In genomic region chr17:63927464-63928171, GRCh38 we compare ENCODE assay signal across 15 cellular contexts. TPM values are rescaled to one million over a fixed set of nuclear protein-coding genes. Genes with fewer than 3 reads are reported as not detected.
A peak's percentile ranks its signal among the peaks of the same experiment; 100 is the strongest.
DNase-seq lines count a peak whose midpoint lies in the region; ATAC-seq, FAIRE-seq and TF ChIP-seq lines count a peak whose summit lies in the region.
"Had no signal": no experiment of that assay in that cellular context is flagged by ENCODE, and none has a peak within 500 bp of the region (broad histone marks: within the 10 kb centered on the region; RNA-seq: fewer than 3 reads in every experiment).

No MANE protein-coding gene starts in this region.

- DNase-seq in HepG2 (ENCODE audit: low spot score) = no peak
- DNase-seq in right lobe of liver = no peak
- peak; percentile 38 to 56 for DNase-seq in SJCRH30
- no peak for DNase-seq in NCI-H187 (lab: John Stamatoyannopoulos, UW)
- DNase-seq in mesenteric fat pad (ENCODE audit: low spot score) = no peak
- DNase-seq in omental fat pad (ENCODE audit: low spot score) = no peak
- DNase-seq: ACHN, activated gamma-delta T cell treated with Interleukin-2 at 50 U/mL for 16 hours, natural killer cell, NCI-H2171 treated with DMSO at 0.1 percent for 48 hours had no signal

- TF ChIP-seq EP300 in HepG2 (IDR thresholded peaks at IDR 0.05; ENCODE audit: low read depth in 2 of 2, low read length in 2 of 2) (no peak), HepG2 (CRISPR knock-in tag; IDR thresholded peaks at IDR 0.05; ENCODE audit: borderline replicate concordance) (no peak)

- TF ChIP-seq POLR2A in HepG2 (IDR thresholded peaks at IDR 0.05; ENCODE audit: insufficient read depth in 1 of 2, low read depth in 2 of 2, low read length in 2 of 2) = no peak
- no peak for TF ChIP-seq POLR2A in right lobe of liver (IDR thresholded peaks at IDR 0.05)

- no peak for FAIRE-seq in HepG2 (lab: Jason Lieb, UNC)

- ATAC-seq in HepG2 (no peak), right lobe of liver (no peak), omental fat pad (ENCODE audit: low FRiP score) (no peak)
- ATAC-seq: natural killer cell had no signal

- H3K27ac ChIP-seq in HepG2 (ENCODE audit: extremely low read length, insufficient read depth, low read length) = no peak overlapping the region
- no peak overlapping the region for H3K27ac ChIP-seq in right lobe of liver
- no peak overlapping the region for H3K27ac ChIP-seq in SJCRH30
- H3K27ac ChIP-seq: thoracic aorta had no signal

- no peak overlapping the region for H3K4me2 ChIP-seq in HepG2 (ENCODE audit: low read depth, low read length)

- no peak for TF ChIP-seq CTCF in HepG2 (CRISPR knock-in tag; IDR thresholded peaks at IDR 0.05)
- no peak for TF ChIP-seq CTCF in right lobe of liver (IDR thresholded peaks at IDR 0.05)
- TF ChIP-seq CTCF in omental fat pad (IDR thresholded peaks at IDR 0.05) = no peak

- H3K4me1 ChIP-seq in HepG2 (ENCODE audit: insufficient read depth, low read length) = peaks cover 21% of the 10 kb centered on the region
- H3K4me1 ChIP-seq in right lobe of liver = no peaks in the 10 kb centered on the region
- H3K4me1 ChIP-seq in SJCRH30 = peaks cover 8% of the 10 kb centered on the region

- H3K36me3 ChIP-seq in HepG2 (replicated peaks in 1 of 2; ENCODE audit: control insufficient read depth in 1 of 2, insufficient read depth in 2 of 2, low read length in 2 of 2) (no peaks in the 10 kb centered on the region), right lobe of liver (no peaks in the 10 kb centered on the region), SJCRH30 (no peaks in the 10 kb centered on the region)
- H3K36me3 ChIP-seq: thoracic aorta had no signal

- H2AFZ ChIP-seq in HepG2 (ENCODE audit: low read length) = no peak overlapping the region

- no TSS peak for BruUV-seq in HepG2 (replicated peaks; lab: Mats Ljungman, UMichigan)

- WGBS in HepG2 (ENCODE audit: low lambda C conversion rate) = 0% methylated on average over 7 of the region's 8 CpGs
- WGBS in right lobe of liver (ENCODE audit: insufficient coverage, low coverage, low lambda C conversion rate, missing lambda C conversion rate) = 0% methylated on average over 1 of the region's 8 CpGs

- H3K9me3 ChIP-seq in HepG2 (ENCODE audit: low read length) (no peaks in the 10 kb centered on the region), right lobe of liver (no peaks in the 10 kb centered on the region), SJCRH30 (replicated peaks) (no peaks in the 10 kb centered on the region)
- H3K9me3 ChIP-seq: thoracic aorta had no signal

- CTCF ChIA-PET in HepG2 (lab: Yijun Ruan, JAX; ENCODE audit: low intra/inter-chr PET ratio, low total read pairs) = no interaction called here

- H3K9ac ChIP-seq in HepG2 (ENCODE audit: insufficient read depth, low read depth, low read length) = no peak overlapping the region

- no peaks in the 10 kb centered on the region; the same call in 1 of the 2 replicates for H4K20me1 ChIP-seq in HepG2 (ENCODE audit: insufficient read depth, low read length)

- no peaks in the 10 kb centered on the region for H3K79me2 ChIP-seq in HepG2 (ENCODE audit: insufficient read depth, low read length)

- POLR2A ChIA-PET in HepG2 (lab: Yijun Ruan, JAX) = no interaction called here

- H3K27me3 ChIP-seq in HepG2 (ENCODE audit: control insufficient read depth in 1 of 2, insufficient read depth in 2 of 2, low read length in 2 of 2) (peaks cover 18 to 64% of the 10 kb centered on the region in 2 experiments), right lobe of liver (no peaks in the 10 kb centered on the region), SJCRH30 (no peaks in the 10 kb centered on the region)

- in situ Hi-C loops in HepG2 (cut with HindIII; ENCODE audit: extremely low pct_ligation_motif_present, low pct_unique_long_range_greater_than_20kb) = loop anchor here (10.0 kb wide), 1 partner anchor 207 kb away; the partner anchor contains the start of gene ERN1

- H3K4me3 ChIP-seq in HepG2 (replicated peaks in 1 of 3; ENCODE audit: insufficient read depth in 1 of 3, low read depth in 2 of 3, low read length in 3 of 3) = no peak overlapping the region
- no peak overlapping the region for H3K4me3 ChIP-seq in right lobe of liver
- no peak overlapping the region for H3K4me3 ChIP-seq in SJCRH30
- H3K4me3 ChIP-seq: thoracic aorta had no signal

- intact Hi-C loops in HepG2 (cut with micrococcal nuclease; ENCODE audit: unreplicated experiment) = no loop called here
- intact Hi-C loops in right lobe of liver (cut with DNase I) = no loop called here

- TF ChIP-seq RAD21 in HepG2 (CRISPR knock-in tag; IDR thresholded peaks at IDR 0.05) = no peak

RNA-seq across cellular contexts. Expression of gene CD79B, which starts 4.5 kb away (rescaled TPM):
- total RNA-seq in HepG2 (2016; rRNA removed; fragmentation: Illumina TruSeq; extraction: Trizol) (not detected in 2 replicates), right lobe of liver (1 to 10 TPM in 2 of 6 experiments, under 1 TPM in 4; 0.62 to 2.2 (median 0.92) TPM), mesenteric fat pad (4.3 TPM), omental fat pad (10 to 100 TPM in 1 of 4 donors, 1 to 10 TPM in 3; 4.0 to 15.8 (median 6.0) TPM)
- total RNA-seq in HepG2 (2016; cell fraction: cytosol; rRNA removed; fragmentation: Illumina TruSeq; extraction: Trizol; ENCODE audit: low read depth) = not detected in 2 replicates
- total RNA-seq in HepG2 (2016; cell fraction: insoluble cytoplasmic fraction; rRNA removed; fragmentation: Illumina TruSeq; extraction: Trizol) = 0.54 TPM in 1 of 2 replicates, not detected in the other
- total RNA-seq in HepG2 (2016; cell fraction: membrane; rRNA removed; fragmentation: Illumina TruSeq; extraction: Trizol) = not detected in 2 replicates
- not detected in 2 replicates for total RNA-seq in HepG2 (2016; cell fraction: nucleus; rRNA removed; fragmentation: Illumina TruSeq; extraction: Trizol)
- polyA plus RNA-seq in HepG2 (2011; rRNA removed) = 0.21 TPM in 1 of 2 replicates, not detected in the other
- polyA plus RNA-seq in HepG2 (2011; cell fraction: cytosol; rRNA removed) = 0.19 and 0.55 TPM in 2 replicates
- not detected in 2 replicates for polyA plus RNA-seq in HepG2 (2011; cell fraction: nucleus; rRNA removed)
- polyA plus RNA-seq in HepG2 (2012) = 0.20 TPM in 1 of 2 replicates, not detected in the other
- polyA plus RNA-seq in HepG2 (2016; cell fraction: cytosol; fragmentation: Illumina TruSeq; extraction: Trizol; ENCODE audit: low read depth) = not detected in 2 replicates
- polyA plus RNA-seq in HepG2 (2016; cell fraction: insoluble cytoplasmic fraction; fragmentation: Illumina TruSeq; extraction: Trizol; ENCODE audit: low read depth) = not detected in 2 replicates
- not detected in 2 replicates for polyA plus RNA-seq in HepG2 (2016; cell fraction: membrane; fragmentation: Illumina TruSeq; extraction: Trizol; ENCODE audit: low read depth)
- not detected in 2 replicates for polyA plus RNA-seq in HepG2 (2016; cell fraction: nucleus; fragmentation: Illumina TruSeq; extraction: Trizol; ENCODE audit: insufficient read depth, low read depth)
- polyA minus RNA-seq in HepG2 (2011; rRNA and poly(A)+ RNA removed; ENCODE audit: low replicate concordance) = not detected in 2 replicates
- not detected in 2 replicates for polyA minus RNA-seq in HepG2 (2011; cell fraction: cytosol; rRNA and poly(A)+ RNA removed)
- not detected in 2 replicates for polyA minus RNA-seq in HepG2 (2011; cell fraction: nucleus; rRNA and poly(A)+ RNA removed)
- 0.48 and 1.2 TPM in 2 replicates for total RNA-seq in SJCRH30 (2014; rRNA removed; shearing (Covaris generic))

RNA-seq across cellular contexts. Expression of gene GH1, which starts 9.0 kb away (rescaled TPM):
- total RNA-seq in HepG2 (2016; rRNA removed; fragmentation: Illumina TruSeq; extraction: Trizol) = not detected in 2 replicates
- total RNA-seq in HepG2 (2016; cell fraction: cytosol; rRNA removed; fragmentation: Illumina TruSeq; extraction: Trizol; ENCODE audit: low read depth) = not detected in 2 replicates
- total RNA-seq in HepG2 (2016; cell fraction: insoluble cytoplasmic fraction; rRNA removed; fragmentation: Illumina TruSeq; extraction: Trizol) = not detected in 2 replicates
- not detected in 2 replicates for total RNA-seq in HepG2 (2016; cell fraction: membrane; rRNA removed; fragmentation: Illumina TruSeq; extraction: Trizol)
- total RNA-seq in HepG2 (2016; cell fraction: nucleus; rRNA removed; fragmentation: Illumina TruSeq; extraction: Trizol) = not detected in 2 replicates
- not detected in 2 replicates for polyA plus RNA-seq in HepG2 (2011; rRNA removed)
- polyA plus RNA-seq in HepG2 (2011; cell fraction: cytosol; rRNA removed) = not detected in 2 replicates
- polyA plus RNA-seq in HepG2 (2011; cell fraction: nucleus; rRNA removed) = not detected in 2 replicates
- polyA plus RNA-seq in HepG2 (2012) = not detected in 2 replicates
- not detected in 2 replicates for polyA plus RNA-seq in HepG2 (2016; cell fraction: cytosol; fragmentation: Illumina TruSeq; extraction: Trizol; ENCODE audit: low read depth)
- polyA plus RNA-seq in HepG2 (2016; cell fraction: insoluble cytoplasmic fraction; fragmentation: Illumina TruSeq; extraction: Trizol; ENCODE audit: low read depth) = not detected in 2 replicates
- polyA plus RNA-seq in HepG2 (2016; cell fraction: membrane; fragmentation: Illumina TruSeq; extraction: Trizol; ENCODE audit: low read depth) = not detected in 2 replicates
- polyA plus RNA-seq in HepG2 (2016; cell fraction: nucleus; fragmentation: Illumina TruSeq; extraction: Trizol; ENCODE audit: insufficient read depth, low read depth) = not detected in 2 replicates
- not detected in 2 replicates for polyA minus RNA-seq in HepG2 (2011; rRNA and poly(A)+ RNA removed; ENCODE audit: low replicate concordance)
- not detected in 2 replicates for polyA minus RNA-seq in HepG2 (2011; cell fraction: cytosol; rRNA and poly(A)+ RNA removed)
- not detected in 2 replicates for polyA minus RNA-seq in HepG2 (2011; cell fraction: nucleus; rRNA and poly(A)+ RNA removed)
- total RNA-seq in right lobe of liver = not detected
- not detected in 2 replicates for total RNA-seq in SJCRH30 (2014; rRNA removed; shearing (Covaris generic))
- total RNA-seq in mesenteric fat pad = not detected
- not detected for total RNA-seq in omental fat pad
- total RNA-seq: activated CD8-positive, alpha-beta memory T cell treated with anti-CD3 and anti-CD28 coated beads for 36 hours; dermis microvascular lymphatic vessel endothelial cell; HT1080; liver; natural killer cell; thoracic aorta had no signal
- polyA plus RNA-seq: liver had no signal

RNA-seq across cellular contexts. Expression of gene CSHL1, which starts 16.6 kb away (rescaled TPM):
- total RNA-seq in HepG2 (2016; rRNA removed; fragmentation: Illumina TruSeq; extraction: Trizol) (not detected in 2 replicates), right lobe of liver (not detected), mesenteric fat pad (not detected), omental fat pad (not detected)
- total RNA-seq in HepG2 (2016; cell fraction: cytosol; rRNA removed; fragmentation: Illumina TruSeq; extraction: Trizol; ENCODE audit: low read depth) = not detected in 2 replicates
- total RNA-seq in HepG2 (2016; cell fraction: insoluble cytoplasmic fraction; rRNA removed; fragmentation: Illumina TruSeq; extraction: Trizol) = not detected in 2 replicates
- total RNA-seq in HepG2 (2016; cell fraction: membrane; rRNA removed; fragmentation: Illumina TruSeq; extraction: Trizol) = not detected in 2 replicates
- not detected in 2 replicates for total RNA-seq in HepG2 (2016; cell fraction: nucleus; rRNA removed; fragmentation: Illumina TruSeq; extraction: Trizol)
- not detected in 2 replicates for polyA plus RNA-seq in HepG2 (2011; rRNA removed)
- not detected in 2 replicates for polyA plus RNA-seq in HepG2 (2011; cell fraction: cytosol; rRNA removed)
- not detected in 2 replicates for polyA plus RNA-seq in HepG2 (2011; cell fraction: nucleus; rRNA removed)
- polyA plus RNA-seq in HepG2 (2012) = not detected in 2 replicates
- polyA plus RNA-seq in HepG2 (2016; cell fraction: cytosol; fragmentation: Illumina TruSeq; extraction: Trizol; ENCODE audit: low read depth) = not detected in 2 replicates
- polyA plus RNA-seq in HepG2 (2016; cell fraction: insoluble cytoplasmic fraction; fragmentation: Illumina TruSeq; extraction: Trizol; ENCODE audit: low read depth) = not detected in 2 replicates
- not detected in 2 replicates for polyA plus RNA-seq in HepG2 (2016; cell fraction: membrane; fragmentation: Illumina TruSeq; extraction: Trizol; ENCODE audit: low read depth)
- not detected in 2 replicates for polyA plus RNA-seq in HepG2 (2016; cell fraction: nucleus; fragmentation: Illumina TruSeq; extraction: Trizol; ENCODE audit: insufficient read depth, low read depth)
- not detected in 2 replicates for polyA minus RNA-seq in HepG2 (2011; rRNA and poly(A)+ RNA removed; ENCODE audit: low replicate concordance)
- not detected in 2 replicates for polyA minus RNA-seq in HepG2 (2011; cell fraction: cytosol; rRNA and poly(A)+ RNA removed)
- polyA minus RNA-seq in HepG2 (2011; cell fraction: nucleus; rRNA and poly(A)+ RNA removed) = not detected in 2 replicates
- total RNA-seq in SJCRH30 (2014; rRNA removed; shearing (Covaris generic)) = not detected in 2 replicates
- total RNA-seq: activated CD8-positive, alpha-beta memory T cell treated with anti-CD3 and anti-CD28 coated beads for 36 hours; dermis microvascular lymphatic vessel endothelial cell; HT1080; liver; natural killer cell; thoracic aorta had no signal
- polyA plus RNA-seq: liver had no signal

RNA-seq across cellular contexts. Expression of gene CSH1, which starts 31.2 kb away (rescaled TPM):
- total RNA-seq in HepG2 (2016; rRNA removed; fragmentation: Illumina TruSeq; extraction: Trizol) (not detected in 2 replicates), right lobe of liver (not detected), mesenteric fat pad (not detected), omental fat pad (not detected)
- total RNA-seq in HepG2 (2016; cell fraction: cytosol; rRNA removed; fragmentation: Illumina TruSeq; extraction: Trizol; ENCODE audit: low read depth) = not detected in 2 replicates
- not detected in 2 replicates for total RNA-seq in HepG2 (2016; cell fraction: insoluble cytoplasmic fraction; rRNA removed; fragmentation: Illumina TruSeq; extraction: Trizol)
- not detected in 2 replicates for total RNA-seq in HepG2 (2016; cell fraction: membrane; rRNA removed; fragmentation: Illumina TruSeq; extraction: Trizol)
- not detected in 2 replicates for total RNA-seq in HepG2 (2016; cell fraction: nucleus; rRNA removed; fragmentation: Illumina TruSeq; extraction: Trizol)
- not detected in 2 replicates for polyA plus RNA-seq in HepG2 (2011; rRNA removed)
- not detected in 2 replicates for polyA plus RNA-seq in HepG2 (2011; cell fraction: cytosol; rRNA removed)
- polyA plus RNA-seq in HepG2 (2011; cell fraction: nucleus; rRNA removed) = not detected in 2 replicates
- polyA plus RNA-seq in HepG2 (2012) = not detected in 2 replicates
- polyA plus RNA-seq in HepG2 (2016; cell fraction: cytosol; fragmentation: Illumina TruSeq; extraction: Trizol; ENCODE audit: low read depth) = not detected in 2 replicates
- not detected in 2 replicates for polyA plus RNA-seq in HepG2 (2016; cell fraction: insoluble cytoplasmic fraction; fragmentation: Illumina TruSeq; extraction: Trizol; ENCODE audit: low read depth)
- polyA plus RNA-seq in HepG2 (2016; cell fraction: membrane; fragmentation: Illumina TruSeq; extraction: Trizol; ENCODE audit: low read depth) = not detected in 2 replicates
- not detected in 2 replicates for polyA plus RNA-seq in HepG2 (2016; cell fraction: nucleus; fragmentation: Illumina TruSeq; extraction: Trizol; ENCODE audit: insufficient read depth, low read depth)
- polyA minus RNA-seq in HepG2 (2011; rRNA and poly(A)+ RNA removed; ENCODE audit: low replicate concordance) = not detected in 2 replicates
- not detected in 2 replicates for polyA minus RNA-seq in HepG2 (2011; cell fraction: cytosol; rRNA and poly(A)+ RNA removed)
- not detected in 2 replicates for polyA minus RNA-seq in HepG2 (2011; cell fraction: nucleus; rRNA and poly(A)+ RNA removed)
- total RNA-seq in SJCRH30 (2014; rRNA removed; shearing (Covaris generic)) = not detected in 2 replicates
- total RNA-seq: activated CD8-positive, alpha-beta memory T cell treated with anti-CD3 and anti-CD28 coated beads for 36 hours; dermis microvascular lymphatic vessel endothelial cell; HT1080; liver; natural killer cell; thoracic aorta had no signal
- polyA plus RNA-seq: liver had no signal

RNA-seq across cellular contexts. Expression of gene SCN4A, which starts 45.1 kb away (rescaled TPM):
- 0.02 TPM in 1 of 2 replicates, not detected in the other for total RNA-seq in HepG2 (2016; rRNA removed; fragmentation: Illumina TruSeq; extraction: Trizol)
- total RNA-seq in HepG2 (2016; cell fraction: cytosol; rRNA removed; fragmentation: Illumina TruSeq; extraction: Trizol; ENCODE audit: low read depth) = not detected in 2 replicates
- total RNA-seq in HepG2 (2016; cell fraction: insoluble cytoplasmic fraction; rRNA removed; fragmentation: Illumina TruSeq; extraction: Trizol) = not detected in 2 replicates
- not detected in 2 replicates for total RNA-seq in HepG2 (2016; cell fraction: membrane; rRNA removed; fragmentation: Illumina TruSeq; extraction: Trizol)
- total RNA-seq in HepG2 (2016; cell fraction: nucleus; rRNA removed; fragmentation: Illumina TruSeq; extraction: Trizol) = not detected in 2 replicates
- polyA plus RNA-seq in HepG2 (2011; rRNA removed) = 0.03 and 0.04 TPM in 2 replicates
- polyA plus RNA-seq in HepG2 (2011; cell fraction: cytosol; rRNA removed) = 0.01 TPM in 2 replicates
- 0.07 and 0.13 TPM in 2 replicates for polyA plus RNA-seq in HepG2 (2011; cell fraction: nucleus; rRNA removed)
- polyA plus RNA-seq in HepG2 (2012) = 0.03 and 0.12 TPM in 2 replicates
- not detected in 2 replicates for polyA plus RNA-seq in HepG2 (2016; cell fraction: cytosol; fragmentation: Illumina TruSeq; extraction: Trizol; ENCODE audit: low read depth)
- not detected in 2 replicates for polyA plus RNA-seq in HepG2 (2016; cell fraction: insoluble cytoplasmic fraction; fragmentation: Illumina TruSeq; extraction: Trizol; ENCODE audit: low read depth)
- not detected in 2 replicates for polyA plus RNA-seq in HepG2 (2016; cell fraction: membrane; fragmentation: Illumina TruSeq; extraction: Trizol; ENCODE audit: low read depth)
- polyA plus RNA-seq in HepG2 (2016; cell fraction: nucleus; fragmentation: Illumina TruSeq; extraction: Trizol; ENCODE audit: insufficient read depth, low read depth) = not detected in 2 replicates
- polyA minus RNA-seq in HepG2 (2011; rRNA and poly(A)+ RNA removed; ENCODE audit: low replicate concordance) = 0.38 and 4.1 TPM in 2 replicates
- not detected in 2 replicates for polyA minus RNA-seq in HepG2 (2011; cell fraction: cytosol; rRNA and poly(A)+ RNA removed)
- polyA minus RNA-seq in HepG2 (2011; cell fraction: nucleus; rRNA and poly(A)+ RNA removed) = 0.26 and 0.37 TPM in 2 replicates
- 1 to 10 TPM in 1 of 6 experiments, under 1 TPM in 5; 0.10 to 1.4 (median 0.20) TPM for total RNA-seq in right lobe of liver
- 12.4 and 14.3 TPM in 2 replicates for total RNA-seq in SJCRH30 (2014; rRNA removed; shearing (Covaris generic))
- 27.1 TPM for total RNA-seq in mesenteric fat pad
- 10 to 100 TPM in 3 of 4 donors, 1 to 10 TPM in 1; 7.0 to 43.3 (median 15.1) TPM for total RNA-seq in omental fat pad
- total RNA-seq: HT1080 had no signal

Comparison
In these comparisons a context has a peak if more than half of its experiments do, and no peak if none do; other contexts are left out.
1. DNase-seq: peak in SJCRH30 (2 of 2); none in HepG2 (single experiment), right lobe of liver (0 of 3), NCI-H187 (0 of 2), mesenteric fat pad (single experiment) and omental fat pad (single experiment).